Comparison of ENCODE assay signal across 8 cellular contexts in genomic region chr1:225962440-225962975, GRCh38. TPM values are rescaled to one million over a fixed set of nuclear protein-coding genes. Genes with fewer than 3 reads are reported as not detected.
A peak's percentile ranks its signal among the peaks of the same experiment; 100 is the strongest.
DNase-seq lines count a peak whose midpoint lies in the region; ATAC-seq and TF ChIP-seq lines count a peak whose summit lies in the region.

No MANE protein-coding gene starts in this region.

- H3K9me3 ChIP-seq in prostate gland = no peaks in the 10 kb centered on the region

- no peak overlapping the region for H3K4me3 ChIP-seq in epithelial cell of proximal tubule (ENCODE audit: low read depth, low read length)
- H3K4me3 ChIP-seq in prostate gland = no peak overlapping the region

- peak; percentile 12 for DNase-seq in SIG-M5 treated with dmso at 0.1 percent for 504 hours (lab: John Stamatoyannopoulos, UW; ENCODE audit: unreplicated experiment)
- no peak for DNase-seq in SIG-M5 (lab: John Stamatoyannopoulos, UW)
- DNase-seq in activated CD8-positive, alpha-beta memory T cell treated with anti-CD3 and anti-CD28 coated beads for 1 hour (ENCODE audit: extremely low read depth in 1 of 2, low read depth in 1 of 2) = peak; percentile 8 to 51
- no peak for DNase-seq in epithelial cell of proximal tubule (ENCODE audit: low read depth)
- no peak for DNase-seq in prostate gland (ENCODE audit: low spot score)
- no peak for DNase-seq in NCI-H1048 (lab: John Stamatoyannopoulos, UW)

- ATAC-seq in GM19467 (IDR thresholded peaks at IDR 0.05; ENCODE audit: unreplicated experiment) = no peak

- no peak overlapping the region for H3K27ac ChIP-seq in prostate gland

- no peak for TF ChIP-seq POLR2A in prostate gland (IDR thresholded peaks at IDR 0.05)

- 35% methylated on average over 21 of the region's 21 CpGs for WGBS in prostate gland

- intact Hi-C loops in prostate gland (cut with DNase I) = no loop called here

- no peaks in the 10 kb centered on the region for H3K27me3 ChIP-seq in prostate gland (replicated peaks; ENCODE audit: insufficient read depth)

- no peaks in the 10 kb centered on the region for H3K36me3 ChIP-seq in prostate gland

- no peaks in the 10 kb centered on the region for H3K4me1 ChIP-seq in prostate gland (replicated peaks)

- TF ChIP-seq CTCF in LNCAP (IDR thresholded peaks at IDR 0.05) (peak; percentile 67), epithelial cell of proximal tubule (conservative IDR thresholded peaks at IDR 0.05; ENCODE audit: low read depth, low read length) (peak; percentile 63), prostate gland (IDR thresholded peaks at IDR 0.05) (peak in 3 of 4 experiments; percentile 10 to 41 (median 34))

RNA-seq across cellular contexts. Expression of gene LEFTY2, which starts 21.5 kb away (rescaled TPM):
- total RNA-seq in epithelial cell of proximal tubule = 0.36 TPM in 1 of 2 replicates, not detected in the other
- 1 to 10 TPM in 1 of 2 donors, not detected in 1; 7.9 TPM for total RNA-seq in prostate gland

RNA-seq across cellular contexts. Expression of gene SDE2, which starts 36.6 kb away (rescaled TPM):
- 19.4 and 20.7 TPM in 2 replicates for total RNA-seq in epithelial cell of proximal tubule
- 10 to 100 TPM; 19.9 to 24.8 TPM for total RNA-seq in prostate gland

RNA-seq across cellular contexts. Expression of gene PYCR2, which starts 38.5 kb away (rescaled TPM):
- 37.8 and 62.3 TPM in 2 replicates for total RNA-seq in epithelial cell of proximal tubule
- 10 to 100 TPM; 70.8 to 80.2 TPM for total RNA-seq in prostate gland

Comparison
In these comparisons a context has a peak if more than half of its experiments do, and no peak if none do; other contexts are left out.
1. DNase-seq: peak in SIG-M5 treated with dmso at 0.1 percent for 504 hours (single experiment) and activated CD8-positive, alpha-beta memory T cell treated with anti-CD3 and anti-CD28 coated beads for 1 hour (2 of 2); none in SIG-M5 (single experiment), epithelial cell of proximal tubule (single experiment), prostate gland (single experiment) and NCI-H1048 (single experiment).
2. Peak in every context shown above with its lines, with median percentiles within 50 percentile points of each other: CTCF ChIP-seq.